ENCODE assay signal across 9 cellular contexts in genomic region chr9:89038354-89039091, GRCh38. TPM values are rescaled to one million over a fixed set of nuclear protein-coding genes. Genes with fewer than 3 reads are reported as not detected.
DNase-seq lines count a peak whose midpoint lies in the region; ATAC-seq and TF ChIP-seq lines count a peak whose summit lies in the region.
"Had no signal": no experiment of that assay in that cellular context is flagged by ENCODE, and none has a peak within 500 bp of the region (broad histone marks: within the 10 kb centered on the region; RNA-seq: fewer than 3 reads in every experiment).

No MANE protein-coding gene starts in this region.

- H3K4me1 ChIP-seq in psoas muscle: no peaks in the 10 kb centered on the region

- 35 to 52% (median 39%) methylated on average over 5 of the region's 5 CpGs for WGBS in psoas muscle, 3 donors

- peak; percentile 84 for DNase-seq in EL
- peak; percentile 88 to 94 for DNase-seq in foreskin fibroblast
- DNase-seq in psoas muscle: no peak
- no peak for DNase-seq in NCI-H524 treated with DMSO at 0.1 percent for 48 hours (lab: John Stamatoyannopoulos, UW)

- H3K27me3 ChIP-seq in psoas muscle (ENCODE audit: insufficient read depth in 3 of 3, low read length in 2 of 3): no peaks in the 10 kb centered on the region

- H3K4me3 ChIP-seq in foreskin fibroblast (ENCODE audit: low read depth in 1 of 2, low read length in 2 of 2): peak overlapping the region in 1 of 2 donors; percentile 8
- H3K4me3 ChIP-seq in psoas muscle: no peak overlapping the region
- H3K4me3 ChIP-seq: thoracic aorta had no signal

- intact Hi-C loops in psoas muscle (cut with DNase I): no loop called here

- TF ChIP-seq CTCF in foreskin fibroblast (IDR thresholded peaks at IDR 0.05; ENCODE audit: low read depth, low read length) (no peak), psoas muscle (IDR thresholded peaks at IDR 0.05) (no peak)

- H3K36me3 ChIP-seq in psoas muscle (ENCODE audit: insufficient read depth in 1 of 2, low read depth in 1 of 2): no peaks in the 10 kb centered on the region
- H3K36me3 ChIP-seq: thoracic aorta had no signal

- H3K27ac ChIP-seq in angular gyrus (ENCODE audit: low read depth, low read length) (peak overlapping the region; percentile 42), psoas muscle (no peak overlapping the region)
- H3K27ac ChIP-seq: thoracic aorta had no signal

- peak; percentile 32 to 68 (median 53) for ATAC-seq in psoas muscle
- no peak for ATAC-seq in HG03354 (IDR thresholded peaks at IDR 0.05; ENCODE audit: poor library complexity, severe bottlenecking, unreplicated experiment)
- ATAC-seq in GM19324 (IDR thresholded peaks at IDR 0.05; ENCODE audit: low FRiP score, unreplicated experiment): no peak
- ATAC-seq in HG03439 (IDR thresholded peaks at IDR 0.05; ENCODE audit: unreplicated experiment): no peak

- no peaks in the 10 kb centered on the region for H3K9me3 ChIP-seq in psoas muscle
- H3K9me3 ChIP-seq: thoracic aorta had no signal

RNA-seq across cellular contexts. Expression of gene S1PR3, which starts 47.3 kb away (rescaled TPM):
- 1 to 10 TPM; 4.3 to 5.2 (median 4.9) TPM for total RNA-seq in psoas muscle
- 1 to 10 TPM; 2.3 to 4.7 (median 4.2) TPM for polyA plus RNA-seq in psoas muscle

Comparison
In these comparisons a context has a peak if more than half of its experiments do, and no peak if none do; other contexts are left out.
1. DNase-seq: peak in EL (single experiment) and foreskin fibroblast (2 of 2); none in psoas muscle (0 of 2) and NCI-H524 treated with DMSO at 0.1 percent for 48 hours (single experiment).
2. ATAC-seq: peak in psoas muscle (4 of 4); none in HG03354 (single experiment), GM19324 (single experiment) and HG03439 (single experiment).